18 cellular contexts compared by ENCODE assay signal in genomic region chr14:91234791-91235114, GRCh38. TPM values are rescaled to one million over a fixed set of nuclear protein-coding genes. Genes with fewer than 3 reads are reported as not detected.
DNase-seq lines count a peak whose midpoint lies in the region; ATAC-seq and TF ChIP-seq lines count a peak whose summit lies in the region.
"Had no signal": no experiment of that assay in that cellular context is flagged by ENCODE, and none has a peak within 500 bp of the region (broad histone marks: within the 10 kb centered on the region; RNA-seq: fewer than 3 reads in every experiment).

No MANE protein-coding gene starts in this region.

- CTCF ChIA-PET in activated CD4-positive, alpha-beta memory T cell treated with anti-CD3 and anti-CD28 coated beads, Interleukin-2, amount 10 ng/mL, durations not matched to agents 7 days and 5 days (lab: Charles Lee) = no interaction called here

- H3K36me3 ChIP-seq in endodermal cell (ENCODE audit: control insufficient read depth, insufficient read depth, low read length) (no peaks in the 10 kb centered on the region), lower lobe of right lung (no peaks in the 10 kb centered on the region), adrenal gland (replicated peaks in 1 of 2) (no peaks in the 10 kb centered on the region)
- H3K36me3 ChIP-seq: HAP-1 had no signal

- H3K9ac ChIP-seq in endodermal cell (ENCODE audit: extremely low read depth, low read length, poor library complexity, severe bottlenecking) = no peak overlapping the region

- H3K4me3 Mint-ChIP-seq in activated T-cell treated with anti-CD3 and anti-CD28 coated beads, Interleukin-2, amount 50 U/mL, for 72 hours = no peak overlapping the region
- H3K4me3 Mint-ChIP-seq in activated CD4-positive, alpha-beta memory T cell treated with anti-CD3 and anti-CD28 coated beads, Interleukin-2, amount 10 ng/mL, durations not matched to agents 7 days and 5 days = peak overlapping the region; percentile 15
- no peak overlapping the region for H3K4me3 Mint-ChIP-seq in effector memory CD8-positive, alpha-beta T cell
- no peak overlapping the region for H3K4me3 Mint-ChIP-seq in stimulated activated effector memory CD8-positive, alpha-beta T cell treated with anti-CD3 and anti-CD28 coated beads, Interleukin-12 subunit alpha, Interleukin-12 subunit beta, amount 100 ng/mL, for 72 hours
- no peak overlapping the region for H3K4me3 Mint-ChIP-seq in endodermal cell
- H3K4me3 Mint-ChIP-seq: CD8-positive, alpha-beta T cell had no signal

- peaks cover 24 to 41% of the 10 kb centered on the region in 2 donors for H3K36me3 Mint-ChIP-seq in activated T-cell treated with anti-CD3 and anti-CD28 coated beads, Interleukin-2, amount 50 U/mL, for 72 hours (ENCODE audit: insufficient read depth in 2 of 2)
- H3K36me3 Mint-ChIP-seq in activated CD4-positive, alpha-beta memory T cell treated with anti-CD3 and anti-CD28 coated beads, Interleukin-2, amount 10 ng/mL, durations not matched to agents 7 days and 5 days (ENCODE audit: low read depth) = peaks cover 88% of the 10 kb centered on the region
- H3K36me3 Mint-ChIP-seq in effector memory CD8-positive, alpha-beta T cell (ENCODE audit: insufficient read depth) = peaks cover 29% of the 10 kb centered on the region
- H3K36me3 Mint-ChIP-seq in stimulated activated effector memory CD8-positive, alpha-beta T cell treated with anti-CD3 and anti-CD28 coated beads, Interleukin-12 subunit alpha, Interleukin-12 subunit beta, amount 100 ng/mL, for 72 hours = peaks cover 89% of the 10 kb centered on the region
- peaks cover 10% of the 10 kb centered on the region for H3K36me3 Mint-ChIP-seq in endodermal cell (ENCODE audit: low read depth)

- TF ChIP-seq CTCF in endodermal cell (conservative IDR thresholded peaks at IDR 0.05) = no peak
- no peak for TF ChIP-seq CTCF in lower lobe of right lung (IDR thresholded peaks at IDR 0.05)
- TF ChIP-seq CTCF in adrenal gland (IDR thresholded peaks at IDR 0.05) = no peak

- no peaks in the 10 kb centered on the region for H3K27me3 Mint-ChIP-seq in activated T-cell treated with anti-CD3 and anti-CD28 coated beads, Interleukin-2, amount 50 U/mL, for 72 hours (ENCODE audit: low read depth)
- H3K27me3 Mint-ChIP-seq in activated CD4-positive, alpha-beta memory T cell treated with anti-CD3 and anti-CD28 coated beads, Interleukin-2, amount 10 ng/mL, durations not matched to agents 7 days and 5 days = no peaks in the 10 kb centered on the region
- no peaks in the 10 kb centered on the region for H3K27me3 Mint-ChIP-seq in effector memory CD8-positive, alpha-beta T cell
- peaks cover 5% of the 10 kb centered on the region for H3K27me3 Mint-ChIP-seq in endodermal cell (ENCODE audit: insufficient read depth)

- H3K9me3 ChIP-seq in endodermal cell (ENCODE audit: control insufficient read depth, low read length) (peaks cover 15% of the 10 kb centered on the region), lower lobe of right lung (no peaks in the 10 kb centered on the region), adrenal gland (replicated peaks in 1 of 3) (no peaks in the 10 kb centered on the region)
- H3K9me3 ChIP-seq: HAP-1 had no signal

- H3K4me3 ChIP-seq in endodermal cell (ENCODE audit: low read length) = no peak overlapping the region
- H3K4me3 ChIP-seq in lower lobe of right lung = no peak overlapping the region
- H3K4me3 ChIP-seq in adrenal gland = no peak overlapping the region
- H3K4me3 ChIP-seq: GM12878, HAP-1 had no signal

- no peak for TF ChIP-seq POLR2A in adrenal gland (IDR thresholded peaks at IDR 0.05)

- ATAC-seq in activated T-cell treated with anti-CD3 and anti-CD28 coated beads, Interleukin-2, amount 50 U/mL, for 72 hours (replicated peaks in 1 of 2) = no peak
- ATAC-seq in effector memory CD8-positive, alpha-beta T cell (replicated peaks) = no peak
- no peak for ATAC-seq in stimulated activated effector memory CD8-positive, alpha-beta T cell treated with anti-CD3 and anti-CD28 coated beads, Interleukin-12 subunit alpha, Interleukin-12 subunit beta, amount 100 ng/mL, for 72 hours
- no peak for ATAC-seq in lower lobe of right lung
- ATAC-seq: CD8-positive, alpha-beta T cell; GM12878 had no signal

- DNase-seq in activated T-cell treated with anti-CD3 and anti-CD28 coated beads, Interleukin-2, amount 50 U/mL, for 72 hours = no peak
- no peak for DNase-seq in activated T-cell treated with anti-CD3 and anti-CD28 coated beads, Interleukin-2, amount 50 U/mL, for 1 hour
- DNase-seq in activated CD4-positive, alpha-beta memory T cell treated with anti-CD3 and anti-CD28 coated beads, Interleukin-2, amount 10 ng/mL, durations not matched to agents 7 days and 5 days = no peak
- no peak for DNase-seq in effector memory CD8-positive, alpha-beta T cell
- no peak for DNase-seq in stimulated activated effector memory CD8-positive, alpha-beta T cell treated with anti-CD3 and anti-CD28 coated beads, Interleukin-12 subunit alpha, Interleukin-12 subunit beta, amount 100 ng/mL, for 72 hours (ENCODE audit: low spot score in 2 of 2)
- DNase-seq in endodermal cell (no peak), lower lobe of right lung (no peak), adrenal gland (no peak)
- DNase-seq: CD8-positive, alpha-beta T cell; DMS53; EL; NCI-H1105 treated with DMSO at 0.1 percent for 48 hours; NCI-H1694 treated with DMSO at 0.1 percent for 48 hours; NCI-H510A treated with DMSO at 0.1 percent for 48 hours; NCI-H774; SHP77 had no signal

- no peaks in the 10 kb centered on the region for H3K4me1 ChIP-seq in endodermal cell (ENCODE audit: control insufficient read depth, insufficient read depth, low read length)
- H3K4me1 ChIP-seq in lower lobe of right lung = peaks cover 36% of the 10 kb centered on the region
- no peaks in the 10 kb centered on the region for H3K4me1 ChIP-seq in adrenal gland (replicated peaks in 1 of 2)
- H3K4me1 ChIP-seq: HAP-1 had no signal

- peak overlapping the region; percentile 55 for H3K27ac Mint-ChIP-seq in activated T-cell treated with anti-CD3 and anti-CD28 coated beads, Interleukin-2, amount 50 U/mL, for 72 hours
- H3K27ac Mint-ChIP-seq in activated CD4-positive, alpha-beta memory T cell treated with anti-CD3 and anti-CD28 coated beads, Interleukin-2, amount 10 ng/mL, durations not matched to agents 7 days and 5 days = peak overlapping the region; percentile 52
- H3K27ac Mint-ChIP-seq in effector memory CD8-positive, alpha-beta T cell = peak overlapping the region; percentile 15 to 95
- peak overlapping the region; percentile 93 for H3K27ac Mint-ChIP-seq in stimulated activated effector memory CD8-positive, alpha-beta T cell treated with anti-CD3 and anti-CD28 coated beads, Interleukin-12 subunit alpha, Interleukin-12 subunit beta, amount 100 ng/mL, for 72 hours
- H3K27ac Mint-ChIP-seq in endodermal cell = no peak overlapping the region
- H3K27ac Mint-ChIP-seq: CD8-positive, alpha-beta T cell had no signal

- intact Hi-C loops in lower lobe of right lung (cut with DNase I) = no loop called here
- intact Hi-C loops in adrenal gland (cut with DNase I) = no loop called here

- H3K27ac ChIP-seq in endodermal cell (ENCODE audit: low read depth, low read length) (no peak overlapping the region), lower lobe of right lung (no peak overlapping the region), adrenal gland (no peak overlapping the region)

- H3K4me1 Mint-ChIP-seq in activated T-cell treated with anti-CD3 and anti-CD28 coated beads, Interleukin-2, amount 50 U/mL, for 72 hours (ENCODE audit: low read depth) = peaks cover 57% of the 10 kb centered on the region
- H3K4me1 Mint-ChIP-seq in activated CD4-positive, alpha-beta memory T cell treated with anti-CD3 and anti-CD28 coated beads, Interleukin-2, amount 10 ng/mL, durations not matched to agents 7 days and 5 days = peaks cover 79% of the 10 kb centered on the region
- peaks cover 55 to 71% of the 10 kb centered on the region in 2 donors for H3K4me1 Mint-ChIP-seq in effector memory CD8-positive, alpha-beta T cell (ENCODE audit: low read depth in 2 of 2)
- H3K4me1 Mint-ChIP-seq in stimulated activated effector memory CD8-positive, alpha-beta T cell treated with anti-CD3 and anti-CD28 coated beads, Interleukin-12 subunit alpha, Interleukin-12 subunit beta, amount 100 ng/mL, for 72 hours = peaks cover 82% of the 10 kb centered on the region
- H3K4me1 Mint-ChIP-seq in endodermal cell = no peaks in the 10 kb centered on the region

- 94 to 99% methylated on average over 15 to 16 of the region's 16 CpGs for WGBS in endodermal cell (ENCODE audit: insufficient coverage in 1 of 2, insufficient read length in 1 of 2), 2 experiments
- WGBS in adrenal gland, 4 donors = 94 to 97% (median 96%) methylated on average over 16 of the region's 16 CpGs

- H3K9me3 Mint-ChIP-seq in activated T-cell treated with anti-CD3 and anti-CD28 coated beads, Interleukin-2, amount 50 U/mL, for 72 hours = peaks cover 2 to 3% of the 10 kb centered on the region in 2 donors
- H3K9me3 Mint-ChIP-seq in activated CD4-positive, alpha-beta memory T cell treated with anti-CD3 and anti-CD28 coated beads, Interleukin-2, amount 10 ng/mL, durations not matched to agents 7 days and 5 days = peaks cover 2% of the 10 kb centered on the region
- H3K9me3 Mint-ChIP-seq in effector memory CD8-positive, alpha-beta T cell = no peaks in the 10 kb centered on the region
- H3K9me3 Mint-ChIP-seq in stimulated activated effector memory CD8-positive, alpha-beta T cell treated with anti-CD3 and anti-CD28 coated beads, Interleukin-12 subunit alpha, Interleukin-12 subunit beta, amount 100 ng/mL, for 72 hours = no peaks in the 10 kb centered on the region
- peaks cover 19% of the 10 kb centered on the region for H3K9me3 Mint-ChIP-seq in endodermal cell

- POLR2A ChIA-PET in activated CD4-positive, alpha-beta memory T cell treated with anti-CD3 and anti-CD28 coated beads, Interleukin-2, amount 10 ng/mL, durations not matched to agents 7 days and 5 days (lab: Charles Lee) = interaction anchor here (1.1 to 5.1 kb wide), 2 partner anchors 9 to 17 kb away, joined by 4 to 89 read pairs; partner anchors contain the start of gene GPR68

- H3K27me3 ChIP-seq in endodermal cell (ENCODE audit: control insufficient read depth, insufficient read depth, low read length, poor library complexity, severe bottlenecking) = no peaks in the 10 kb centered on the region
- H3K27me3 ChIP-seq in lower lobe of right lung (ENCODE audit: low read depth) = no peaks in the 10 kb centered on the region
- no peaks in the 10 kb centered on the region for H3K27me3 ChIP-seq in adrenal gland

RNA-seq across cellular contexts. Expression of gene GPR68, which starts 9.8 kb away (rescaled TPM):
- total RNA-seq in activated T-cell treated with anti-CD3 and anti-CD28 coated beads, Interleukin-2, amount 50 U/mL, for 72 hours = 10 to 100 TPM; 18.9 to 19.2 TPM
- total RNA-seq in activated CD4-positive, alpha-beta memory T cell treated with anti-CD3 and anti-CD28 coated beads, Interleukin-2, amount 10 ng/mL, durations not matched to agents 7 days and 5 days = 10 to 100 TPM; 36.9 to 39.8 TPM
- total RNA-seq in endodermal cell = under 1 TPM; 0.38 to 0.44 TPM
- polyA plus RNA-seq in endodermal cell (2013, experiment 1 of 2) = 0.57 TPM
- 0.58 TPM for polyA plus RNA-seq in endodermal cell (2013, experiment 2 of 2)
- 3.4 TPM for total RNA-seq in lower lobe of right lung
- total RNA-seq in adrenal gland = 1 to 10 TPM in 3 of 8 donors, under 1 TPM in 4, not detected in 1; 0.29 to 4.5 (median 0.78) TPM
- polyA plus RNA-seq in adrenal gland = 1 to 10 TPM; 1.0 to 1.8 (median 1.2) TPM
